In genomic region chr7:95001815-95002561, GRCh38 we compare ENCODE assay signal across 25 cellular contexts.
"Had no signal": no experiment of that assay in that cellular context is flagged by ENCODE, and none has a peak within 500 bp of the region (broad histone marks: within the 10 kb centered on the region; RNA-seq: fewer than 3 reads in every experiment).

No MANE protein-coding gene starts in this region.

- H3K9me3 Mint-ChIP-seq: activated naive CD4-positive, alpha-beta T cell treated with anti-CD3 and anti-CD28 coated beads, Interleukin-2, amount 50 U/mL, for 72 hours; activated naive CD8-positive, alpha-beta T cell treated with anti-CD3 and anti-CD28 coated beads, Interleukin-2, amount 50 U/mL, for 24 hours; activated T-cell treated with anti-CD3 and anti-CD28 coated beads, Interleukin-2, amount 50 U/mL, for 24 hours; activated T-helper 1 cell treated with anti-CD3 and anti-CD28 coated beads, Interleukin-12 subunit alpha, Interleukin-12 subunit beta, Interleukin-2, Interleukin-4 antibody, amounts not matched to agents 30 ng/mL and 10 ng/mL and 1 ng/mL, durations not matched to agents 14 hours and 24 hours and 36 hours; T-helper 1 cell treated with Interleukin-12 subunit alpha and Interleukin-12 subunit beta and Interleukin-4 antibody, amounts not matched to agents 30 μg/mL and 1 μg/mL, for 36 hours had no signal

- H3K9me3 ChIP-seq: ascending aorta, body of pancreas had no signal

- H3K27me3 Mint-ChIP-seq: activated naive CD8-positive, alpha-beta T cell treated with anti-CD3 and anti-CD28 coated beads, Interleukin-2, amount 50 U/mL, for 24 hours; activated T-cell treated with anti-CD3 and anti-CD28 coated beads, Interleukin-2, amount 50 U/mL, for 24 hours had no signal

- H3K27me3 ChIP-seq: ascending aorta, body of pancreas had no signal

- H3K4me3 ChIP-seq: ascending aorta, body of pancreas had no signal

- H3K36me3 ChIP-seq: ascending aorta had no signal

- H3K4me3 Mint-ChIP-seq: activated CD8-positive, alpha-beta T cell treated with anti-CD3 and anti-CD28 coated beads, Interleukin-2, amount 10 ng/mL, durations not matched to agents 7 days and 5 days; activated naive CD8-positive, alpha-beta T cell treated with anti-CD3 and anti-CD28 coated beads, Interleukin-2, amount 50 U/mL, for 24 hours; activated T-cell treated with anti-CD3 and anti-CD28 coated beads, Interleukin-2, amount 50 U/mL, for 24 hours; activated T-helper 1 cell treated with anti-CD3 and anti-CD28 coated beads, Interleukin-12 subunit alpha, Interleukin-12 subunit beta, Interleukin-2, Interleukin-4 antibody, amounts not matched to agents 30 ng/mL and 10 ng/mL and 1 ng/mL, durations not matched to agents 14 hours and 24 hours and 36 hours; T-helper 1 cell treated with Interleukin-12 subunit alpha and Interleukin-12 subunit beta and Interleukin-4 antibody, amounts not matched to agents 30 μg/mL and 1 μg/mL, for 36 hours had no signal

- H3K4me1 ChIP-seq: ascending aorta had no signal

- DNase-seq: activated CD4-positive, alpha-beta T cell treated with anti-CD3 and anti-CD28 coated beads for 48 hours; activated CD4-positive, alpha-beta T cell treated with anti-CD3 and anti-CD28 coated beads, Interleukin-2, amount 50 U/mL, for 4 hours; activated CD8-positive, alpha-beta memory T cell treated with anti-CD3 and anti-CD28 coated beads, Interleukin-2, amount 50 U/mL, for 48 hours; activated CD8-positive, alpha-beta T cell treated with anti-CD3 and anti-CD28 coated beads, Interleukin-2, amount 10 ng/mL, durations not matched to agents 7 days and 5 days; activated effector memory CD4-positive, alpha-beta T cell treated with Interleukin-2 at 50 U/mL for 16 hours; activated naive CD4-positive, alpha-beta T cell treated with Interleukin-2 at 50 U/mL for 16 hours; activated naive CD8-positive, alpha-beta T cell treated with anti-CD3 and anti-CD28 coated beads, Interleukin-2, amount 50 U/mL, for 24 hours; activated T-cell treated with anti-CD3 and anti-CD28 coated beads, Interleukin-2, amount 50 U/mL, for 24 hours; amniotic stem cell; body of pancreas; central memory CD4-positive, alpha-beta T cell; MV-4-11; NCI-H1092 treated with DMSO at 0.1 percent for 48 hours; NCI-H1436 treated with DMSO at 0.1 percent for 48 hours; NCI-H187; NCI-H2081; NCI-H446; NCI-H524; SHP77 treated with DMSO at 0.1 percent for 48 hours had no signal

- H3K36me3 Mint-ChIP-seq: activated naive CD4-positive, alpha-beta T cell treated with anti-CD3 and anti-CD28 coated beads, Interleukin-2, amount 50 U/mL, for 72 hours had no signal

- H3K27ac Mint-ChIP-seq: activated CD8-positive, alpha-beta T cell treated with anti-CD3 and anti-CD28 coated beads, Interleukin-2, amount 10 ng/mL, durations not matched to agents 7 days and 5 days; activated naive CD4-positive, alpha-beta T cell treated with anti-CD3 and anti-CD28 coated beads, Interleukin-2, amount 50 U/mL, for 72 hours; activated naive CD8-positive, alpha-beta T cell treated with anti-CD3 and anti-CD28 coated beads, Interleukin-2, amount 50 U/mL, for 24 hours; activated T-cell treated with anti-CD3 and anti-CD28 coated beads, Interleukin-2, amount 50 U/mL, for 24 hours; activated T-helper 1 cell treated with anti-CD3 and anti-CD28 coated beads, Interleukin-12 subunit alpha, Interleukin-12 subunit beta, Interleukin-2, Interleukin-4 antibody, amounts not matched to agents 30 ng/mL and 10 ng/mL and 1 ng/mL, durations not matched to agents 14 hours and 24 hours and 36 hours; T-helper 1 cell treated with Interleukin-12 subunit alpha and Interleukin-12 subunit beta and Interleukin-4 antibody, amounts not matched to agents 30 μg/mL and 1 μg/mL, for 36 hours had no signal

- H3K4me1 Mint-ChIP-seq: activated naive CD8-positive, alpha-beta T cell treated with anti-CD3 and anti-CD28 coated beads, Interleukin-2, amount 50 U/mL, for 24 hours had no signal

- H3K27ac ChIP-seq: ascending aorta, KMS-11 had no signal

- ATAC-seq: activated CD4-positive, CD25-positive, alpha-beta regulatory T cell treated with anti-CD3 and anti-CD28 coated beads, Interleukin-2, amount 50 U/mL, for 24 hours; activated CD8-positive, alpha-beta T cell treated with anti-CD3 and anti-CD28 coated beads, Interleukin-2, amount 10 ng/mL, durations not matched to agents 7 days and 5 days; activated naive CD4-positive, alpha-beta T cell treated with anti-CD3 and anti-CD28 coated beads, Interleukin-2, amount 50 U/mL, for 72 hours; activated naive CD8-positive, alpha-beta T cell treated with anti-CD3 and anti-CD28 coated beads, Interleukin-2, amount 50 U/mL, for 24 hours; body of pancreas had no signal
